ENCODE assay signal across 28 cellular contexts in the genomic region with DNA sequence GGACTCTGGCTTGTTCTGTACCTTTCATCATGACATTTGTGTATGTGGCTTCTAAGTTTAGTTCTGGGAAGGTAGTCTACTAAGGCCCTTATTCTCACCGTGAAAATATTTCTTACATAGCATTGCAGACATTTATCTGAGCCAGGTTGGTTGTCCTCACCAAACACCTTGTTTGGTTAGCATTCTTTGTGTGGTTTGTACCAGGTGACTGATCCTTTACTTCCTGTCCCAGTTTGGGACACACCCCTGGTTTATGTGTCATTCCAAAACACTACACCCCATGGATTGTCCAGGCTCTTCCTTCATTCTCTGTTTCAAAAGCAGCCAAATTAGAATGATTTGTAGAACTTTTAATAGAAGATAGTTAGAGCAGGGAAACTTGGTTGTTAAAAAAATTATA. TPM values are rescaled to one million over a fixed set of nuclear protein-coding genes. Genes with fewer than 3 reads are reported as not detected.
DNase-seq lines count a peak whose midpoint lies in the region; ATAC-seq and TF ChIP-seq lines count a peak whose summit lies in the region.
"Had no signal": no experiment of that assay in that cellular context is flagged by ENCODE, and none has a peak within 500 bp of the region (broad histone marks: within the 10 kb centered on the region; RNA-seq: fewer than 3 reads in every experiment).

No MANE protein-coding gene starts in this region.

- peaks cover 10% of the 10 kb centered on the region for H3K4me1 Mint-ChIP-seq in Calu3 (ENCODE audit: low read depth, unreplicated experiment)
- H3K4me1 Mint-ChIP-seq: H9, IgD-negative memory B cell, mesothelial cell of epicardium had no signal

- peaks cover 65% of the 10 kb centered on the region for H3K36me3 Mint-ChIP-seq in Calu3 (ENCODE audit: insufficient read depth, unreplicated experiment)

- H3K4me3 Mint-ChIP-seq in Calu3 (ENCODE audit: low read depth, unreplicated experiment): no peak overlapping the region
- H3K4me3 Mint-ChIP-seq: activated CD4-positive, alpha-beta T cell treated with anti-CD3 and anti-CD28 coated beads for 36 hours; H9; IgD-negative memory B cell; mesothelial cell of epicardium; naive thymus-derived CD4-positive, alpha-beta T cell; stimulated activated naive CD8-positive, alpha-beta T cell treated with anti-CD3 and anti-CD28 coated beads, Interleukin-15, amount 100 ng/mL, for 72 hours had no signal

- no peak overlapping the region for H4K8ac ChIP-seq in IMR-90 (ENCODE audit: low read depth in 2 of 2, low read length in 2 of 2)

- H3K9me3 ChIP-seq in IMR-90 (ENCODE audit: control insufficient read depth, insufficient read depth, low read length) (no peaks in the 10 kb centered on the region), breast epithelium (no peaks in the 10 kb centered on the region)
- H3K9me3 ChIP-seq: BLaER1 treated with 17β-estradiol and CSF1 and Interleukin-3, amounts not matched to agents 10 nM and 100 nM; Caco-2; Peyer's patch; SJSA1; tibial nerve had no signal

- no peak overlapping the region for H3K4me2 ChIP-seq in IMR-90 (ENCODE audit: low read depth, low read length)
- H3K4me2 ChIP-seq: BLaER1 treated with 17β-estradiol and CSF1 and Interleukin-3, amounts not matched to agents 10 nM and 100 nM had no signal

- BruUV-seq in Calu3 (replicated peaks; lab: Mats Ljungman, UMichigan): no TSS peak
- no TSS peak for BruUV-seq in IMR-90 (replicated peaks; lab: Mats Ljungman, UMichigan)

- peaks cover 3 to 7% of the 10 kb centered on the region in 2 experiments; a peak in 2 of 4 replicates for H3K79me1 ChIP-seq in IMR-90 (ENCODE audit: low read depth in 1 of 2, low read length in 2 of 2)

- H3K27me3 Mint-ChIP-seq in Calu3 (ENCODE audit: unreplicated experiment): no peaks in the 10 kb centered on the region
- H3K27me3 Mint-ChIP-seq: activated CD4-positive, alpha-beta T cell treated with anti-CD3 and anti-CD28 coated beads for 36 hours; IgD-negative memory B cell; naive thymus-derived CD4-positive, alpha-beta T cell; stimulated activated naive CD8-positive, alpha-beta T cell treated with anti-CD3 and anti-CD28 coated beads, Interleukin-15, amount 100 ng/mL, for 72 hours had no signal

- H2BK15ac ChIP-seq in IMR-90 (ENCODE audit: low read depth, low read length): no peak overlapping the region

- H3K4me3 ChIP-seq in IMR-90 (ENCODE audit: insufficient read depth, low read depth, low read length): no peak overlapping the region
- H3K4me3 ChIP-seq in breast epithelium: no peak overlapping the region
- H3K4me3 ChIP-seq: BLaER1 treated with 17β-estradiol and CSF1 and Interleukin-3, amounts not matched to agents 10 nM and 100 nM; coronary artery; Peyer's patch; SJSA1; tibial nerve had no signal

- in situ Hi-C loops in IMR-90 (cut with MboI; ENCODE audit: low sequenced_read_pairs): no loop called here

- H2BK5ac ChIP-seq in IMR-90 (ENCODE audit: low read depth, low read length, poor library complexity, severe bottlenecking): no peak overlapping the region

- no peak for TF ChIP-seq POLR2A in IMR-90 (IDR thresholded peaks at IDR 0.05; ENCODE audit: low read depth, low read length)
- TF ChIP-seq POLR2A in breast epithelium (IDR thresholded peaks at IDR 0.05): no peak

- no peaks in the 10 kb centered on the region for H4K20me1 ChIP-seq in IMR-90 (ENCODE audit: insufficient read depth, low read length)
- H4K20me1 ChIP-seq: BLaER1 treated with 17β-estradiol and CSF1 and Interleukin-3, amounts not matched to agents 10 nM and 100 nM had no signal

- no peak overlapping the region for H2BK120ac ChIP-seq in IMR-90 (ENCODE audit: low read depth, low read length)

- intact Hi-C loops in Calu3 (cut with micrococcal nuclease; ENCODE audit: unreplicated experiment): no loop called here
- intact Hi-C loops in IMR-90 (cut with micrococcal nuclease): no loop called here
- intact Hi-C loops in breast epithelium (cut with DNase I; ENCODE audit: low total_unique reads): no loop called here
- intact Hi-C loops in left colon (cut with DNase I, micrococcal nuclease): no loop called here

- no peak overlapping the region for H3K23ac ChIP-seq in IMR-90 (ENCODE audit: low read depth, low read length)

- H3K4me1 ChIP-seq in IMR-90 (ENCODE audit: control insufficient read depth, insufficient read depth, low read length): no peaks in the 10 kb centered on the region
- H3K4me1 ChIP-seq in breast epithelium: no peaks in the 10 kb centered on the region
- H3K4me1 ChIP-seq: BLaER1 treated with 17β-estradiol and CSF1 and Interleukin-3, amounts not matched to agents 10 nM and 100 nM; Caco-2; Peyer's patch; SJSA1; tibial nerve had no signal

- TF ChIP-seq CTCF in Calu3 (IDR thresholded peaks at IDR 0.05; ENCODE audit: unreplicated experiment) (no peak), IMR-90 (conservative IDR thresholded peaks at IDR 0.05; ENCODE audit: low read depth, low read length) (no peak), breast epithelium (IDR thresholded peaks at IDR 0.05) (no peak)

- POLR2A ChIA-PET in IMR-90 (lab: Charles Lee; ENCODE audit: unreplicated experiment): no interaction called here

- H3K56ac ChIP-seq in IMR-90 (ENCODE audit: extremely low read depth, insufficient read depth, low read length): no peak overlapping the region

- CTCF ChIA-PET in Calu3 (lab: Charles Lee) (interaction anchor here (1.0 to 1.8 kb wide), 2 partner anchors 15 to 22 kb away, joined by 3 to 4 read pairs; no protein-coding TSS in a partner anchor), IMR-90 (lab: Yijun Ruan, JAX) (no interaction called here)

- no peaks in the 10 kb centered on the region for H3K9me3 Mint-ChIP-seq in Calu3 (ENCODE audit: low read depth, unreplicated experiment)
- H3K9me3 Mint-ChIP-seq: activated naive CD4-positive, alpha-beta T cell treated with anti-CD3 and anti-CD28 coated beads, Interleukin-2, amount 50 U/mL, for 72 hours; H9; IgD-negative memory B cell; mesothelial cell of epicardium; naive thymus-derived CD4-positive, alpha-beta T cell; stimulated activated naive CD8-positive, alpha-beta T cell treated with anti-CD3 and anti-CD28 coated beads, Interleukin-15, amount 100 ng/mL, for 72 hours had no signal

- no peak overlapping the region for H2AK5ac ChIP-seq in IMR-90 (ENCODE audit: low read depth, low read length)

- ATAC-seq in IMR-90 (ENCODE audit: low read depth): no peak
- peak; percentile 42 for ATAC-seq in left colon
- no peak for ATAC-seq in SK-N-SH treated with all-trans-retinoic acid at 6 μM for 48 hours
- ATAC-seq: activated CD4-positive, alpha-beta T cell treated with anti-CD3 and anti-CD28 coated beads for 36 hours; activated naive CD4-positive, alpha-beta T cell treated with anti-CD3 and anti-CD28 coated beads, Interleukin-2, amount 50 U/mL, for 72 hours; naive thymus-derived CD4-positive, alpha-beta T cell; stimulated activated naive CD8-positive, alpha-beta T cell treated with anti-CD3 and anti-CD28 coated beads, Interleukin-15, amount 100 ng/mL, for 72 hours had no signal

- H3K27me3 ChIP-seq in IMR-90 (ENCODE audit: control insufficient read depth, insufficient read depth, low read length) (no peaks in the 10 kb centered on the region), breast epithelium (no peaks in the 10 kb centered on the region)
- H3K27me3 ChIP-seq: BLaER1 treated with 17β-estradiol and CSF1 and Interleukin-3, amounts not matched to agents 10 nM and 100 nM; Peyer's patch; SJSA1; tibial nerve had no signal

- no peaks in the 10 kb centered on the region for H3K9me1 ChIP-seq in IMR-90 (ENCODE audit: insufficient read depth, low read length)

- no peak for TF ChIP-seq RAD21 in IMR-90 (IDR thresholded peaks at IDR 0.05; ENCODE audit: low read length)

- no peak overlapping the region for H4K5ac ChIP-seq in IMR-90 (ENCODE audit: low read depth, low read length)

- H3K36me3 ChIP-seq in IMR-90 (ENCODE audit: control insufficient read depth, insufficient read depth, low read length) (peaks cover 18% of the 10 kb centered on the region), breast epithelium (no peaks in the 10 kb centered on the region)

- no peak overlapping the region for H4K91ac ChIP-seq in IMR-90 (ENCODE audit: insufficient read depth, low read depth, low read length)

- no CpG with 5 or more reads among the region's 1 CpG for WGBS in IMR-90 (ENCODE audit: extremely low coverage in 2 of 2, insufficient read length in 1 of 2), 2 experiments

- H3K27ac ChIP-seq in IMR-90 (ENCODE audit: insufficient read depth, low read length): no peak overlapping the region
- peak overlapping the region; percentile 52 to 76 for H3K27ac ChIP-seq in breast epithelium
- H3K27ac ChIP-seq: BLaER1 treated with 17β-estradiol and CSF1 and Interleukin-3, amounts not matched to agents 10 nM and 100 nM; coronary artery; Peyer's patch; SJSA1; tibial nerve had no signal

- no peak overlapping the region for H3K18ac ChIP-seq in IMR-90 (ENCODE audit: low read depth, low read length)

- H2AK9ac ChIP-seq in IMR-90 (replicated peaks; ENCODE audit: low read depth, low read length, poor library complexity): no peak overlapping the region

- dilution Hi-C loops in IMR-90 (cut with HindIII; ENCODE audit: low sequenced_read_pairs, unreplicated experiment): no loop called here

- DNase-seq in Calu3 (peak; percentile 34), IMR-90 (no peak), breast epithelium (ENCODE audit: low spot score in 2 of 2) (no peak), left colon (no peak), AG08396 (ENCODE audit: low spot score) (no peak)
- no peak for DNase-seq in effector CD8-positive, alpha-beta T cell (lab: John Stamatoyannopoulos, UW)
- DNase-seq: activated CD4-positive, alpha-beta T cell treated with anti-CD3 and anti-CD28 coated beads for 36 hours; aorta; Caco-2; DND-41; H9; naive thymus-derived CD4-positive, alpha-beta T cell; NCI-H1105 treated with DMSO at 0.1 percent for 48 hours; NCI-H1930; NCI-H524 treated with DMSO at 0.1 percent for 48 hours; NK-92 treated with Interleukin-12 subunit alpha and Interleukin-12 subunit beta, amount 100 ng/mL, for 24 hours; nucleus accumbens; Peyer's patch; stimulated activated naive CD8-positive, alpha-beta T cell treated with anti-CD3 and anti-CD28 coated beads, Interleukin-15, amount 100 ng/mL, for 72 hours; T-helper 2 cell had no signal

- H2BK20ac ChIP-seq in IMR-90 (ENCODE audit: low read depth, low read length): 0 out of 2 replicates have a peak overlapping the region, but pooled peaks have one; percentile 16

- no peak overlapping the region for H2AFZ ChIP-seq in IMR-90 (replicated peaks; ENCODE audit: low read length, poor library complexity)

- H3K14ac ChIP-seq in IMR-90 (replicated peaks; ENCODE audit: low read depth, low read length): no peak overlapping the region

- no peak overlapping the region for H3K4ac ChIP-seq in IMR-90 (ENCODE audit: low read depth, low read length)

- no peak overlapping the region for H3K27ac Mint-ChIP-seq in Calu3 (ENCODE audit: unreplicated experiment)
- H3K27ac Mint-ChIP-seq: activated CD4-positive, alpha-beta T cell treated with anti-CD3 and anti-CD28 coated beads for 36 hours; H9; mesothelial cell of epicardium had no signal

- H3K9ac ChIP-seq in IMR-90 (ENCODE audit: low read depth, low read length): no peak overlapping the region
- H3K9ac ChIP-seq: BLaER1 treated with 17β-estradiol and CSF1 and Interleukin-3, amounts not matched to agents 10 nM and 100 nM had no signal

RNA-seq across cellular contexts. Expression of gene DUSP14, which starts 23.2 kb away (rescaled TPM):
- total RNA-seq in Calu3 (2022): 75.2 and 77.6 TPM in 2 replicates
- 97.5 and 102 TPM in 2 replicates for total RNA-seq in IMR-90 (2012; rRNA removed)
- 126 and 127 TPM in 2 replicates for polyA plus RNA-seq in IMR-90 (2012; rRNA removed)
- polyA plus RNA-seq in IMR-90 (2012; cell fraction: cytosol; rRNA removed): 93.8 and 139 TPM in 2 replicates
- 88.2 and 107 TPM in 2 replicates for polyA plus RNA-seq in IMR-90 (2012; cell fraction: nucleus; rRNA removed; ENCODE audit: low replicate concordance)
- 10 to 100 TPM; 18.7 to 32.8 (median 24.6) TPM for total RNA-seq in breast epithelium
- total RNA-seq in left colon: 1 to 10 TPM; 2.0 to 3.4 TPM

RNA-seq across cellular contexts. Expression of gene TADA2A, which starts 59.8 kb away (rescaled TPM):
- total RNA-seq in Calu3 (2022) (97.6 and 102 TPM in 2 replicates), IMR-90 (2012; rRNA removed) (17.2 and 19.7 TPM in 2 replicates), breast epithelium (10 to 100 TPM; 14.7 to 36.1 (median 26.3) TPM), left colon (10 to 100 TPM; 19.7 to 24.2 TPM)
- 9.0 and 13.1 TPM in 2 replicates for polyA plus RNA-seq in IMR-90 (2012; rRNA removed)
- polyA plus RNA-seq in IMR-90 (2012; cell fraction: cytosol; rRNA removed): 3.4 and 3.5 TPM in 2 replicates
- 7.1 and 33.3 TPM in 2 replicates for polyA plus RNA-seq in IMR-90 (2012; cell fraction: nucleus; rRNA removed; ENCODE audit: low replicate concordance)

RNA-seq across cellular contexts. Expression of gene ACACA, which starts 59.8 kb away (rescaled TPM):
- 335 and 392 TPM in 2 replicates for total RNA-seq in Calu3 (2022)
- total RNA-seq in IMR-90 (2012; rRNA removed): 35.3 and 39.1 TPM in 2 replicates
- polyA plus RNA-seq in IMR-90 (2012; rRNA removed): 19.7 and 21.3 TPM in 2 replicates
- 8.0 and 10.6 TPM in 2 replicates for polyA plus RNA-seq in IMR-90 (2012; cell fraction: cytosol; rRNA removed)
- polyA plus RNA-seq in IMR-90 (2012; cell fraction: nucleus; rRNA removed; ENCODE audit: low replicate concordance): 16.2 and 40.7 TPM in 2 replicates
- 10 to 100 TPM; 32.8 to 46.5 (median 36.1) TPM for total RNA-seq in breast epithelium
- total RNA-seq in left colon: 10 to 100 TPM; 47.8 to 72.1 TPM

Comparison
In these comparisons a context has a peak if more than half of its experiments do, and no peak if none do; other contexts are left out.
1. RNA of gene DUSP14, which starts 23.2 kb away (total RNA-seq): 97.5 to 102 TPM in IMR-90, 75.2 to 77.6 TPM in Calu3 and 18.7 to 32.8 TPM in breast epithelium; 2.0 to 3.4 TPM in left colon; every median in the first group is over 4 times any median in the second.